ENCODE assay signal across 1 cellular context in genomic region chr3:14278799-14279705, GRCh38.
TF ChIP-seq lines count a peak whose summit lies in the region.

No MANE protein-coding gene starts in this region.

TF ChIP-seq in SK-N-SH, 30 proteins besides CTCF, POLR2A, EP300 and RAD21 (continued from another document):
- TF ChIP-seq IRF3 (IDR thresholded peaks at IDR 0.05; ENCODE audit: low read depth, low read length) (no peak), NRF1 (IDR thresholded peaks at IDR 0.05; ENCODE audit: low read depth, low read length) (no peak), SMC3 (IDR thresholded peaks at IDR 0.05; ENCODE audit: low read depth, low read length) (peak; percentile 28; the same call in 1 of the 2 replicates)
